ENCODE assay signal across 9 cellular contexts in genomic region chr5:96790851-96791513, GRCh38. TPM values are rescaled to one million over a fixed set of nuclear protein-coding genes. Genes with fewer than 3 reads are reported as not detected.
DNase-seq lines count a peak whose midpoint lies in the region; ATAC-seq and TF ChIP-seq lines count a peak whose summit lies in the region.
"Had no signal": no experiment of that assay in that cellular context is flagged by ENCODE, and none has a peak within 500 bp of the region (broad histone marks: within the 10 kb centered on the region; RNA-seq: fewer than 3 reads in every experiment).

No MANE protein-coding gene starts in this region.

- no peak overlapping the region for H2AFZ ChIP-seq in PC-3 (ENCODE audit: low read length)

- 0 out of 2 replicates have a peak overlapping the region, but pooled peaks have one; percentile 4 for H3K4me2 ChIP-seq in PC-3 (ENCODE audit: low read length)

- no peaks in the 10 kb centered on the region for H4K20me1 ChIP-seq in PC-3 (ENCODE audit: low read length)

- BruUV-seq in PC-3 (replicated peaks; lab: Mats Ljungman, UMichigan) = no TSS peak

- CTCF ChIA-PET in PC-3 (lab: Charles Lee) = interaction anchor here (0.6 kb wide), 1 partner anchor 188 kb away, joined by 4 read pairs; no protein-coding TSS in a partner anchor

- no peaks in the 10 kb centered on the region for H3K79me2 ChIP-seq in PC-3 (ENCODE audit: low read length)

- DNase-seq in GM03348 (ENCODE audit: low spot score) (peak; percentile 33), PC-3 (peak; percentile 60), fibroblast of gingiva (ENCODE audit: low read depth) (peak; percentile 56), pons (ENCODE audit: low spot score) (peak; percentile 66), COLO829 (ENCODE audit: low spot score) (no peak), D341Med (ENCODE audit: low spot score) (no peak), aorta (no peak)
- no peak for DNase-seq in activated CD4-positive, alpha-beta T cell treated with anti-CD3 and anti-CD28 coated beads, Interleukin-2, amount 50 U/mL, for 4 hours
- DNase-seq: NCI-H1105 treated with DMSO at 0.1 percent for 48 hours had no signal

- intact Hi-C loops in PC-3 (cut with micrococcal nuclease) (no loop called here), aorta (cut with DNase I) (no loop called here)

- H3F3A ChIP-seq in PC-3 (ENCODE audit: low read length, unreplicated experiment) = no peaks in the 10 kb centered on the region

- no peak overlapping the region for H3K9ac ChIP-seq in PC-3 (ENCODE audit: low read length)

- H3K4me1 ChIP-seq in PC-3 (ENCODE audit: insufficient read depth, low read length) (peaks cover 16% of the 10 kb centered on the region), aorta (ENCODE audit: control insufficient read depth in 1 of 2, insufficient read depth in 2 of 2, low read length in 2 of 2) (peaks cover 2 to 3% of the 10 kb centered on the region in 2 donors)

- no peak for TF ChIP-seq CTCF in PC-3 (conservative IDR thresholded peaks at IDR 0.05; ENCODE audit: low read depth, low read length)

- no peaks in the 10 kb centered on the region for H3K9me2 ChIP-seq in PC-3 (replicated peaks; ENCODE audit: low read length)

- no peak overlapping the region for H3K27ac ChIP-seq in PC-3 (ENCODE audit: low read length)
- H3K27ac ChIP-seq in aorta (ENCODE audit: low read depth in 1 of 2, low read length in 2 of 2) = no peak overlapping the region

- 36 to 43% methylated on average over 4 of the region's 4 CpGs for WGBS in aorta, 2 donors

- H3K36me3 ChIP-seq in PC-3 (ENCODE audit: low read depth, low read length) (peaks cover 5% of the 10 kb centered on the region), aorta (ENCODE audit: control insufficient read depth in 1 of 2, insufficient read depth in 2 of 2, low read length in 1 of 2) (peaks cover 2 to 9% of the 10 kb centered on the region in 2 donors)

- peak; percentile 71 for ATAC-seq in PC-3
- no peak for ATAC-seq in aorta (ENCODE audit: low FRiP score)

- H3K9me3 ChIP-seq in PC-3 (ENCODE audit: low read length) (no peaks in the 10 kb centered on the region), aorta (ENCODE audit: control insufficient read depth, low read length) (no peaks in the 10 kb centered on the region)

- POLR2A ChIA-PET in PC-3 (lab: Charles Lee; ENCODE audit: unreplicated experiment) = interaction anchor here (0.5 kb wide), 1 partner anchor 133 kb away, joined by 12 read pairs; no protein-coding TSS in a partner anchor

- no peak overlapping the region for H3K4me3 ChIP-seq in PC-3 (ENCODE audit: low read length)
- H3K4me3 ChIP-seq in aorta (ENCODE audit: low read length in 2 of 2) = no peak overlapping the region

- no peaks in the 10 kb centered on the region for H3K27me3 ChIP-seq in PC-3 (ENCODE audit: low read length)
- H3K27me3 ChIP-seq in aorta (ENCODE audit: control insufficient read depth in 1 of 2, insufficient read depth in 2 of 2, low read length in 1 of 2) = no peaks in the 10 kb centered on the region

RNA-seq across cellular contexts. Expression of gene ERAP1, which starts 16.8 kb away (rescaled TPM):
- 20.8 and 21.1 TPM in 2 replicates for total RNA-seq in PC-3 (2014; rRNA removed)
- 10 to 100 TPM; 35.7 to 50.6 TPM for total RNA-seq in aorta
- 10 to 100 TPM in 1 of 2 donors, 1 to 10 TPM in 1; 8.4 to 10.5 TPM for polyA plus RNA-seq in aorta

Comparison
In these comparisons a context has a peak if more than half of its experiments do, and no peak if none do; other contexts are left out.
1. DNase-seq: peak in GM03348 (single experiment), PC-3 (single experiment), fibroblast of gingiva (single experiment) and pons (single experiment); none in COLO829 (single experiment), D341Med (single experiment), aorta (0 of 2) and activated CD4-positive, alpha-beta T cell treated with anti-CD3 and anti-CD28 coated beads, Interleukin-2, amount 50 U/mL, for 4 hours (0 of 2).